26 cellular contexts compared by ENCODE assay signal in the genomic region with DNA sequence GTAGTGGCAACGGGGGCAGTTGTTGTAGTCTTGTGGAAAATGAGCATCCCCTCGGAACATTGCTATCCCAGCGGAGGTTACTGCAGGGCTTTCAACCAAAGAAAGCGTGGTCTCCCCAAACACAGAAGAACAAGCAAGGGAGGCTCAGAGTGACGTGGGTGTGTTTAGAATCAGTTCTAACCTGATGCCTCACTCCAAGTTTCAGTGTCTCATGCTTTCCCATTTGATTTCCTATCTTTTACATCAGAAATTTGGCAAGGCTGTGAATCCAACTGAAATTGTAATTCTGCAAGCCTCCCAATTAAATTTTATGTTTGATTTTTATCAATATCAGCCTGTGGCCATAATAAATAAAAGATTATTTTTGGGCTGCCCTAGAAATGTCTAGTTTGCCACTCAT.
"Had no signal": no experiment of that assay in that cellular context is flagged by ENCODE, and none has a peak within 500 bp of the region (broad histone marks: within the 10 kb centered on the region; RNA-seq: fewer than 3 reads in every experiment).

No MANE protein-coding gene starts in this region.

- H3K9me3 ChIP-seq: colonic mucosa, lower lobe of right lung, right lobe of liver, stomach, suprapubic skin, tibial nerve had no signal

- FAIRE-seq: bronchial epithelial cell, kidney, urothelium cell line had no signal

- H2AFZ ChIP-seq: neural progenitor cell had no signal

- H3K27ac ChIP-seq: colonic mucosa, lower lobe of right lung, neural progenitor cell, right lobe of liver, skin epidermis, stomach, suprapubic skin, tibial nerve had no signal

- H3K27me3 ChIP-seq: colonic mucosa, neural progenitor cell, right lobe of liver, stomach, suprapubic skin, tibial nerve had no signal

- H3K4me1 ChIP-seq: colonic mucosa, lower lobe of right lung, neural progenitor cell, right lobe of liver, stomach, suprapubic skin, tibial nerve had no signal

- ATAC-seq: left lobe of liver; naive thymus-derived CD4-positive, alpha-beta T cell; right lobe of liver had no signal

- DNase-seq: activated CD4-positive, alpha-beta memory T cell treated with anti-CD3 and anti-CD28 coated beads for 36 hours; activated CD4-positive, alpha-beta T cell treated with anti-CD3 and anti-CD28 coated beads for 48 hours; activated CD4-positive, CD25-positive, alpha-beta regulatory T cell; activated naive CD4-positive, alpha-beta T cell treated with anti-CD3 and anti-CD28 coated beads for 36 hours; activated naive CD8-positive, alpha-beta T cell treated with anti-CD3 and anti-CD28 coated beads, Interleukin-2, amount 10 ng/mL, durations not matched to agents 7 days and 5 days; activated T-cell treated with anti-CD3 and anti-CD28 coated beads, Interleukin-2, amount 50 U/mL, for 48 hours; amniotic stem cell; colonic mucosa; endodermal cell; foreskin fibroblast; kidney; lower lobe of right lung; mesendoderm; naive thymus-derived CD4-positive, alpha-beta T cell; posterior cingulate gyrus; right lobe of liver; stimulated activated CD4-positive, alpha-beta T cell treated with anti-CD3 and anti-CD28 coated beads, Interleukin-1b, Interleukin-23, amount 100 ng/mL, for 48 hours; stomach; T1000 had no signal

- H3K4me2 ChIP-seq: neural progenitor cell had no signal

- H3K36me3 ChIP-seq: colonic mucosa, lower lobe of right lung, neural progenitor cell, right lobe of liver, stomach, suprapubic skin, tibial nerve had no signal

- H3K9ac ChIP-seq: neural progenitor cell had no signal

- H3K4me3 ChIP-seq: colonic mucosa, lower lobe of right lung, neural progenitor cell, right lobe of liver, skin epidermis, stomach, suprapubic skin, tibial nerve had no signal
